8 cellular contexts compared by ENCODE assay signal in genomic region chr18:44679912-44680270, GRCh38. TPM values are rescaled to one million over a fixed set of nuclear protein-coding genes. Genes with fewer than 3 reads are reported as not detected.
DNase-seq lines count a peak whose midpoint lies in the region; ATAC-seq and TF ChIP-seq lines count a peak whose summit lies in the region.

No MANE protein-coding gene starts in this region.

- TF ChIP-seq CTCF in colonic mucosa (IDR thresholded peaks at IDR 0.05) (no peak), left lung (IDR thresholded peaks at IDR 0.05) (no peak)

- intact Hi-C loops in colonic mucosa (cut with DNase I) = loop anchor here (5.0 to 10.0 kb wide), 3 partner anchors 145 to 705 kb away; no protein-coding TSS in a partner anchor
- intact Hi-C loops in left lung (cut with DNase I) = no loop called here

- no peaks in the 10 kb centered on the region for H3K36me3 ChIP-seq in HUES64 (ENCODE audit: insufficient read depth, low read length)
- H3K36me3 ChIP-seq in SK-N-MC (ENCODE audit: insufficient read depth, low read length) = no peaks in the 10 kb centered on the region
- no peaks in the 10 kb centered on the region for H3K36me3 ChIP-seq in colonic mucosa
- H3K36me3 ChIP-seq in left lung = no peaks in the 10 kb centered on the region

- peak overlapping the region; percentile 60 for H3K4me3 ChIP-seq in HUES64 (ENCODE audit: low read length)
- peak overlapping the region; percentile 82 for H3K4me3 ChIP-seq in SK-N-MC
- peak overlapping the region; percentile 73 for H3K4me3 ChIP-seq in colonic mucosa
- peak overlapping the region; percentile 62 to 65 for H3K4me3 ChIP-seq in left lung

- H3K9ac ChIP-seq in HUES64 (ENCODE audit: low read depth, low read length) = peak overlapping the region; percentile 74
- no peak overlapping the region for H3K9ac ChIP-seq in SK-N-MC (ENCODE audit: insufficient read length)
- H3K9ac ChIP-seq in colonic mucosa (ENCODE audit: low read depth in 2 of 2, low read length in 2 of 2) = peak overlapping the region in 1 of 2 donors; percentile 77

- H3K27ac ChIP-seq in HUES64 (ENCODE audit: low read depth, low read length) = no peak overlapping the region; the same call in 1 of the 2 replicates
- H3K27ac ChIP-seq in SK-N-MC = no peak overlapping the region
- H3K27ac ChIP-seq in colonic mucosa = peak overlapping the region; percentile 79
- H3K27ac ChIP-seq in left lung = peak overlapping the region; percentile 79 to 94

- ATAC-seq in left lung (no peak), GM18907 (IDR thresholded peaks at IDR 0.05; ENCODE audit: unreplicated experiment) (no peak)

- H3K27me3 ChIP-seq in HUES64 (ENCODE audit: insufficient read depth, low read length) (peaks cover 14% of the 10 kb centered on the region), colonic mucosa (no peaks in the 10 kb centered on the region), left lung (peaks cover 0 to 69% of the 10 kb centered on the region in 2 donors)

- peak; percentile 45 for DNase-seq in NCI-H1436 (lab: John Stamatoyannopoulos, UW)
- DNase-seq in NCI-H1436 treated with DMSO at 0.1 percent for 48 hours (lab: John Stamatoyannopoulos, UW) = no peak
- DNase-seq in SK-N-MC (ENCODE audit: low read depth, low spot score) = no peak
- DNase-seq in colonic mucosa = peak; percentile 66
- peak; percentile 50 to 84 for DNase-seq in left lung
- DNase-seq in stimulated activated CD4-positive, alpha-beta T cell treated with anti-CD3 and anti-CD28 coated beads, TNF-alpha, amount 100 ng/mL, for 48 hours (ENCODE audit: low read depth in 3 of 3) = peak in 2 of 3 donors; percentile 16 to 33

- H3K9me3 ChIP-seq in HUES64 (ENCODE audit: insufficient read depth, low read depth, low read length) (no peaks in the 10 kb centered on the region), SK-N-MC (ENCODE audit: low read depth, low read length) (no peaks in the 10 kb centered on the region), colonic mucosa (no peaks in the 10 kb centered on the region), left lung (no peaks in the 10 kb centered on the region)

- under 1% methylated on average over 39 of the region's 41 CpGs for WGBS in HUES64

- H3K4me1 ChIP-seq in HUES64 (ENCODE audit: insufficient read depth, low read length) (peaks cover 25% of the 10 kb centered on the region), colonic mucosa (no peaks in the 10 kb centered on the region), left lung (peaks cover 3 to 19% of the 10 kb centered on the region in 2 donors)

RNA-seq across cellular contexts. Expression of gene SETBP1, which starts 0.8 kb away (rescaled TPM):
- polyA plus RNA-seq in HUES64 (2013, experiment 1 of 2) = 3.0 TPM
- 3.9 TPM for polyA plus RNA-seq in HUES64 (2013, experiment 2 of 2)
- total RNA-seq in colonic mucosa (10 to 100 TPM in 1 of 2 donors, 1 to 10 TPM in 1; 9.6 to 11.8 TPM), left lung (10 to 100 TPM; 26.4 to 27.5 TPM)

Comparison
In these comparisons a context has a peak if more than half of its experiments do, and no peak if none do; other contexts are left out.
1. DNase-seq: peak in NCI-H1436 (single experiment), colonic mucosa (single experiment), left lung (2 of 2) and stimulated activated CD4-positive, alpha-beta T cell treated with anti-CD3 and anti-CD28 coated beads, TNF-alpha, amount 100 ng/mL, for 48 hours (2 of 3); none in NCI-H1436 treated with DMSO at 0.1 percent for 48 hours (single experiment) and SK-N-MC (single experiment).
2. H3K27ac ChIP-seq: peak in colonic mucosa (single experiment) and left lung (2 of 2); none in HUES64 (single experiment) and SK-N-MC (single experiment).
3. Peak in every context shown above with its lines, with median percentiles within 50 percentile points of each other: H3K4me3 ChIP-seq.